ENCODE assay signal across 15 cellular contexts in the genomic region with DNA sequence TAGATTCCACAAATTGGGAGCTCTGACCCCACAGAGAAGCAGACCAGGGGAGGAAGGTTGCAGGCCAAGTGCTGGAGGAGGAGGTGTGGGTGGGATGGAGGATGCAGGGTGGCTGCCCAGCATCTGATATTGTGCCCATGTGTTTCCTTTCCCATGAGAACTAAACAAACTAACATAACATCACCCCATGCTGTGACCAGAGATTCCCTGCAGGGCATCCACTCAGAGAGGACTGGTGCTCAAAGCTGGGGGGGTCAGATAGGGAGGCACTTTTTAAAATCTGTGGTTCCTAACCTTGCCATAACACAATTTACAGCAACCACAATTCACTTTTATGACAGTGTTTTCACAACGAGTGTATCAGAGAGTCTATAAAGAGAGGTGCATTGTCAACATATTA.
A peak's percentile ranks its signal among the peaks of the same experiment; 100 is the strongest.
DNase-seq lines count a peak whose midpoint lies in the region; ATAC-seq and TF ChIP-seq lines count a peak whose summit lies in the region.
"Had no signal": no experiment of that assay in that cellular context is flagged by ENCODE, and none has a peak within 500 bp of the region (broad histone marks: within the 10 kb centered on the region; RNA-seq: fewer than 3 reads in every experiment).

No MANE protein-coding gene starts in this region.

- TF ChIP-seq POLR2A in esophagus muscularis mucosa (IDR thresholded peaks at IDR 0.05; ENCODE audit: low read depth): no peak

- H3K36me3 Mint-ChIP-seq in effector memory CD8-positive, alpha-beta T cell (ENCODE audit: insufficient read depth): no peaks in the 10 kb centered on the region
- H3K36me3 Mint-ChIP-seq in glutamatergic neuron (ENCODE audit: unreplicated experiment): no peaks in the 10 kb centered on the region
- H3K36me3 Mint-ChIP-seq: CD4-positive, CD25-positive, alpha-beta regulatory T cell had no signal

- no peaks in the 10 kb centered on the region for H3K27me3 Mint-ChIP-seq in effector memory CD8-positive, alpha-beta T cell
- peaks cover 2% of the 10 kb centered on the region for H3K27me3 Mint-ChIP-seq in glutamatergic neuron (ENCODE audit: unreplicated experiment)
- H3K27me3 Mint-ChIP-seq: CD4-positive, CD25-positive, alpha-beta regulatory T cell had no signal

- H3K4me1 Mint-ChIP-seq in effector memory CD8-positive, alpha-beta T cell (ENCODE audit: low read depth in 2 of 2): no peaks in the 10 kb centered on the region
- H3K4me1 Mint-ChIP-seq in glutamatergic neuron (ENCODE audit: low read depth, unreplicated experiment): no peaks in the 10 kb centered on the region
- H3K4me1 Mint-ChIP-seq: CD4-positive, CD25-positive, alpha-beta regulatory T cell had no signal

- 79% methylated on average over 1 of the region's 1 CpG for WGBS in esophagus muscularis mucosa

- no peak overlapping the region for H3K4me3 ChIP-seq in esophagus muscularis mucosa
- H3K4me3 ChIP-seq: BLaER1 treated with 17β-estradiol and CSF1 and Interleukin-3, amounts not matched to agents 10 nM and 100 nM; GM12878; HAP-1 had no signal

- no peaks in the 10 kb centered on the region for H3K4me1 ChIP-seq in esophagus muscularis mucosa
- H3K4me1 ChIP-seq: HAP-1 had no signal

- TF ChIP-seq CTCF in esophagus muscularis mucosa (IDR thresholded peaks at IDR 0.05) (no peak), glutamatergic neuron (IDR thresholded peaks at IDR 0.05; ENCODE audit: partially characterized antibody, unreplicated experiment) (no peak)

- peaks cover 0 to 4% (median 0%) of the 10 kb centered on the region in 4 donors for H3K9me3 ChIP-seq in esophagus muscularis mucosa

- intact Hi-C loops in esophagus muscularis mucosa (cut with DNase I): no loop called here

- no peak for TF ChIP-seq EP300 in esophagus muscularis mucosa (IDR thresholded peaks at IDR 0.05)

- no peak overlapping the region for H3K27ac ChIP-seq in esophagus muscularis mucosa (replicated peaks in 1 of 4)
- H3K27ac ChIP-seq: 22Rv1; BLaER1 treated with 17β-estradiol and CSF1 and Interleukin-3, amounts not matched to agents 10 nM and 100 nM had no signal

- H3K9me3 Mint-ChIP-seq in effector memory CD8-positive, alpha-beta T cell: peaks cover 0 to 6% of the 10 kb centered on the region in 2 donors
- peaks cover 5% of the 10 kb centered on the region for H3K9me3 Mint-ChIP-seq in glutamatergic neuron (ENCODE audit: unreplicated experiment)

- H3K27me3 ChIP-seq in esophagus muscularis mucosa: no peaks in the 10 kb centered on the region
- H3K27me3 ChIP-seq: BLaER1 treated with 17β-estradiol and CSF1 and Interleukin-3, amounts not matched to agents 10 nM and 100 nM had no signal

- H3K36me3 ChIP-seq in esophagus muscularis mucosa: no peaks in the 10 kb centered on the region
- H3K36me3 ChIP-seq: BLaER1 treated with 17β-estradiol and CSF1 and Interleukin-3, amounts not matched to agents 10 nM and 100 nM; HAP-1 had no signal

- ATAC-seq in effector memory CD8-positive, alpha-beta T cell (replicated peaks): no peak
- ATAC-seq: GM12878 had no signal

- no peak overlapping the region for H3K4me3 Mint-ChIP-seq in effector memory CD8-positive, alpha-beta T cell
- no peak overlapping the region for H3K4me3 Mint-ChIP-seq in glutamatergic neuron (ENCODE audit: unreplicated experiment)
- H3K4me3 Mint-ChIP-seq: CD4-positive, CD25-positive, alpha-beta regulatory T cell had no signal

- DNase-seq in NCI-H1092 treated with DMSO at 0.1 percent for 48 hours (lab: John Stamatoyannopoulos, UW): peak; percentile 16
- no peak for DNase-seq in NCI-H1092 (lab: John Stamatoyannopoulos, UW)
- DNase-seq in Daoy (ENCODE audit: low read depth): peak; percentile 14
- peak; percentile 33 for DNase-seq in NCI-H460 (ENCODE audit: extremely low read depth, low read depth)
- DNase-seq in esophagus muscularis mucosa (ENCODE audit: extremely low spot score): peak; percentile 39
- no peak for DNase-seq in effector memory CD8-positive, alpha-beta T cell
- no peak for DNase-seq in inferior parietal cortex (ENCODE audit: extremely low spot score)
- DNase-seq in glutamatergic neuron: no peak
- DNase-seq: CD4-positive, CD25-positive, alpha-beta regulatory T cell; GOT3; IMR-90 had no signal

- no peak overlapping the region for H3K27ac Mint-ChIP-seq in effector memory CD8-positive, alpha-beta T cell
- no peak overlapping the region for H3K27ac Mint-ChIP-seq in glutamatergic neuron (ENCODE audit: unreplicated experiment)
- H3K27ac Mint-ChIP-seq: CD4-positive, CD25-positive, alpha-beta regulatory T cell had no signal

Comparison
In these comparisons a context has a peak if more than half of its experiments do, and no peak if none do; other contexts are left out.
1. DNase-seq: peak in NCI-H1092 treated with DMSO at 0.1 percent for 48 hours (single experiment), Daoy (single experiment), NCI-H460 (single experiment) and esophagus muscularis mucosa (single experiment); none in NCI-H1092 (single experiment), effector memory CD8-positive, alpha-beta T cell (0 of 3), inferior parietal cortex (single experiment) and glutamatergic neuron (single experiment).